In the genomic region with DNA sequence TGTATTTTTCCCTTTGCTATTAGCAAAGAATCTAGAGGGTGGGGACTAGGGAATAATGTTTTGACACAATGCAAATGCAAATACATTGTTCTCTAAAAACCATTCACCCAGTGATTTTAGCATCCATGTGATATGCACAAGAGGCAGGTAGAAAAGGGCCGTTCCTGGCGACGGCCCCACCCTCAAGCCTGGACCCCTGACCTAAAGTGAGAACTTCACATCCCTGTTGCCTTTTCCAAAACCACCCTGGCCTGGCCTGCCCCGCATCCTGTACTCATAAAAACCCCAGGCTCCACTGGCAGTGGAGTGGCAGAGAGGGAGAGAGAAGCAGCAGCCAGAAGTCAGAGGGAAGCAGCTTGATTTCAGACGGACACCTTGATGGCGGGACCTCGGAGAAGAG, we compare ENCODE assay signal across 9 cellular contexts. TPM values are rescaled to one million over a fixed set of nuclear protein-coding genes. Genes with fewer than 3 reads are reported as not detected.
"Had no signal": no experiment of that assay in that cellular context is flagged by ENCODE, and none has a peak within 500 bp of the region (broad histone marks: within the 10 kb centered on the region; RNA-seq: fewer than 3 reads in every experiment).

No MANE protein-coding gene starts in this region.

- FAIRE-seq: K562 had no signal

- ATAC-seq: K562 had no signal

- H2AFZ ChIP-seq: GM23248 had no signal

- DNase-seq: GM23248, GOT3, H7, HCEC 1CT, IMR-90, KG1 had no signal

- H3K4me3 ChIP-seq: GM23248, K562 had no signal

- H3K9ac ChIP-seq: GM23248 had no signal

- H3K27ac ChIP-seq: GM23248, HL-60 had no signal

RNA-seq across cellular contexts. Expression of a gene that starts 48.5 kb away (rescaled TPM):
- total RNA-seq: HT1080 had no signal
- polyA plus RNA-seq: K562 had no signal
